Comparison of ENCODE assay signal across 7 cellular contexts in genomic region chr21:41926068-41926806, GRCh38. TPM values are rescaled to one million over a fixed set of nuclear protein-coding genes. Genes with fewer than 3 reads are reported as not detected.
DNase-seq lines count a peak whose midpoint lies in the region; ATAC-seq, FAIRE-seq and TF ChIP-seq lines count a peak whose summit lies in the region.

No MANE protein-coding gene starts in this region.

- peak overlapping the region in 4 of 5 experiments; percentile 16 to 80 (median 66) for H3K4me3 Mint-ChIP-seq in brain

- peaks cover 16% of the 10 kb centered on the region for H3K4me1 ChIP-seq in SJSA1 (replicated peaks)

- peak overlapping the region; percentile 33 to 96 (median 91) for H3K27ac Mint-ChIP-seq in brain

- FAIRE-seq in GM18507 (lab: Jason Lieb, UNC), result peak; percentile 89

- H3K9me3 ChIP-seq in SJSA1 (replicated peaks), result no peaks in the 10 kb centered on the region

- H3K27ac ChIP-seq in SJSA1, result peak overlapping the region; percentile 76

- peak; percentile 54 for ATAC-seq in HG03045 (IDR thresholded peaks at IDR 0.05; ENCODE audit: unreplicated experiment)

- no peak for TF ChIP-seq CTCF in brain (conservative IDR thresholded peaks at IDR 0.05)
- TF ChIP-seq CTCF in kidney epithelial cell (IDR thresholded peaks at IDR 0.05; ENCODE audit: insufficient read depth, low read length, poor library complexity, severe bottlenecking), result no peak

- peaks cover 2% of the 10 kb centered on the region for H3K27me3 Mint-ChIP-seq in brain

- peaks cover 27% of the 10 kb centered on the region for H3K4me1 Mint-ChIP-seq in brain

- H3K4me3 ChIP-seq in SJSA1, result peak overlapping the region; percentile 34
- peak overlapping the region; percentile 6 for H3K4me3 ChIP-seq in kidney epithelial cell (ENCODE audit: low read depth, low read length)

- DNase-seq in GM18507 (ENCODE audit: extremely low spot score, insufficient read length, low read depth), result peak; percentile 57
- peak in 1 of 2 experiments; percentile 78 for DNase-seq in SJSA1 (ENCODE audit: low read depth in 1 of 2, low spot score in 2 of 2)
- no peak for DNase-seq in kidney epithelial cell (ENCODE audit: low read depth)
- DNase-seq in stimulated activated CD8-positive, alpha-beta memory T cell treated with anti-CD3 and anti-CD28 coated beads, Interleukin-12 subunit alpha, Interleukin-12 subunit beta, amount 100 ng/mL, for 1 hour (ENCODE audit: low read depth), result peak; percentile 15
- no peak for DNase-seq in NCI-H2171 treated with DMSO at 0.1 percent for 48 hours (lab: John Stamatoyannopoulos, UW)

- H3K36me3 ChIP-seq in SJSA1 (no peaks in the 10 kb centered on the region), kidney epithelial cell (ENCODE audit: control insufficient read depth, insufficient read depth, low read length) (no peaks in the 10 kb centered on the region)

- H3K36me3 Mint-ChIP-seq in brain, result no peaks in the 10 kb centered on the region

- no peaks in the 10 kb centered on the region for H3K9me3 Mint-ChIP-seq in brain

- no peaks in the 10 kb centered on the region for H3K27me3 ChIP-seq in SJSA1 (replicated peaks)
- no peaks in the 10 kb centered on the region for H3K27me3 ChIP-seq in kidney epithelial cell (ENCODE audit: control insufficient read depth, insufficient read depth, low read length)

RNA-seq across cellular contexts. Expression of gene C2CD2, which starts 27.6 kb away (rescaled TPM):
- total RNA-seq in SJSA1 (2014; rRNA removed; shearing (Covaris generic)), result 9.3 and 17.1 TPM in 2 replicates
- 6.0 TPM for polyA plus RNA-seq in brain (ENCODE audit: insufficient read depth, low read depth, low replicate concordance)
- 15.8 and 20.8 TPM in 2 replicates for total RNA-seq in kidney epithelial cell

RNA-seq across cellular contexts. Expression of gene PRDM15, which starts 47.1 kb away (rescaled TPM):
- 2.2 and 5.1 TPM in 2 replicates for total RNA-seq in SJSA1 (2014; rRNA removed; shearing (Covaris generic))
- 9.3 TPM for polyA plus RNA-seq in brain (ENCODE audit: insufficient read depth, low read depth, low replicate concordance)
- 5.4 and 5.8 TPM in 2 replicates for total RNA-seq in kidney epithelial cell

Comparison
In these comparisons a context has a peak if more than half of its experiments do, and no peak if none do; other contexts are left out.
1. DNase-seq: peak in GM18507 (single experiment) and stimulated activated CD8-positive, alpha-beta memory T cell treated with anti-CD3 and anti-CD28 coated beads, Interleukin-12 subunit alpha, Interleukin-12 subunit beta, amount 100 ng/mL, for 1 hour (single experiment); none in kidney epithelial cell (single experiment) and NCI-H2171 treated with DMSO at 0.1 percent for 48 hours (single experiment).